In the genomic region with DNA sequence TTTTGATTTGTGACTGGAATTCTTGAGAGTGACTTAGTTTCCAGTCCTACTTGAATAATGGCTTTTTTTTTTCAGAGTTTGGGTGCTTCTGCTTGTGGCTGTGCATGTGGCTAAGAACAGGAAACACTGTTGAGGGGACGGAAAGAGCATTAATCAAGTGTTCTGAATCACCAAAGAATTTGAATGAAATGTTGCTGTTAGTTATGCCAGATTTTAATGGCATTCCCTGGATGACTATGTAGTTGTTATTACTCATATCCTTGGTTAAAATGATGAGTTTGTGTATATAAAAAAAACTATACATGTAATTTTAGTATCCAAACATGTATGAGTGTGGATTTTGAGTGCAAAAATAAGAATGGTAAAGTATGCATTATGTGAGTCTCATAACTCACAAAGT, we compare ENCODE assay signal across 9 cellular contexts.
A peak's percentile ranks its signal among the peaks of the same experiment; 100 is the strongest.
DNase-seq lines count a peak whose midpoint lies in the region; ATAC-seq and TF ChIP-seq lines count a peak whose summit lies in the region.
"Had no signal": no experiment of that assay in that cellular context is flagged by ENCODE, and none has a peak within 500 bp of the region (broad histone marks: within the 10 kb centered on the region; RNA-seq: fewer than 3 reads in every experiment).

No MANE protein-coding gene starts in this region.

- no peaks in the 10 kb centered on the region for H3K36me3 Mint-ChIP-seq in chondrocyte (ENCODE audit: low read depth)
- no peaks in the 10 kb centered on the region for H3K36me3 Mint-ChIP-seq in nephron progenitor cell (ENCODE audit: low read depth)
- H3K36me3 Mint-ChIP-seq: IgD-negative memory B cell had no signal

- peak; percentile 59 for ATAC-seq in GM18907 (IDR thresholded peaks at IDR 0.05; ENCODE audit: unreplicated experiment)
- ATAC-seq in HG02763 (IDR thresholded peaks at IDR 0.05; ENCODE audit: unreplicated experiment): no peak

- H3K27me3 Mint-ChIP-seq in chondrocyte (ENCODE audit: low read depth) (no peaks in the 10 kb centered on the region), nephron progenitor cell (ENCODE audit: low read depth, poor library complexity) (no peaks in the 10 kb centered on the region)

- H3K9me3 Mint-ChIP-seq in chondrocyte (ENCODE audit: low read depth): no peaks in the 10 kb centered on the region
- no peaks in the 10 kb centered on the region for H3K9me3 Mint-ChIP-seq in nephron progenitor cell
- H3K9me3 Mint-ChIP-seq: nephron had no signal

- H3K4me3 Mint-ChIP-seq in chondrocyte (ENCODE audit: unreplicated experiment): no peak overlapping the region
- no peak overlapping the region for H3K4me3 Mint-ChIP-seq in nephron progenitor cell
- H3K4me3 Mint-ChIP-seq: nephron had no signal

- H3K36me3 ChIP-seq in MG63: no peaks in the 10 kb centered on the region

- H3K27me3 ChIP-seq in MG63: no peaks in the 10 kb centered on the region

- no peak overlapping the region for H3K4me3 ChIP-seq in MG63

- H3K27ac Mint-ChIP-seq in chondrocyte (ENCODE audit: unreplicated experiment): peak overlapping the region; percentile 85
- no peak overlapping the region for H3K27ac Mint-ChIP-seq in nephron progenitor cell
- H3K27ac Mint-ChIP-seq: nephron had no signal

- no peaks in the 10 kb centered on the region for H3K9me3 ChIP-seq in MG63

- H3K4me1 Mint-ChIP-seq in chondrocyte (ENCODE audit: low read depth): peaks cover 6% of the 10 kb centered on the region
- peaks cover 5% of the 10 kb centered on the region for H3K4me1 Mint-ChIP-seq in nephron progenitor cell
- H3K4me1 Mint-ChIP-seq: nephron had no signal

- TF ChIP-seq CTCF in chondrocyte (IDR thresholded peaks at IDR 0.05) (no peak), nephron progenitor cell (IDR thresholded peaks at IDR 0.05) (no peak)

- peak; percentile 23 for DNase-seq in MG63
- no peak for DNase-seq in chondrocyte (ENCODE audit: low spot score)
- DNase-seq in pulmonary artery endothelial cell (ENCODE audit: low read depth, low spot score): peak; percentile 60
- DNase-seq in nephron progenitor cell: no peak
- DNase-seq in islet precursor cell: no peak

Comparison
In these comparisons a context has a peak if more than half of its experiments do, and no peak if none do; other contexts are left out.
1. DNase-seq: peak in MG63 (single experiment) and pulmonary artery endothelial cell (single experiment); none in chondrocyte (single experiment), nephron progenitor cell (single experiment) and islet precursor cell (single experiment).